Comparison of ENCODE assay signal across 19 cellular contexts in genomic region chr11:92698742-92699141, GRCh38.
DNase-seq lines count a peak whose midpoint lies in the region; ATAC-seq and TF ChIP-seq lines count a peak whose summit lies in the region.
"Had no signal": no experiment of that assay in that cellular context is flagged by ENCODE, and none has a peak within 500 bp of the region (broad histone marks: within the 10 kb centered on the region; RNA-seq: fewer than 3 reads in every experiment).

No MANE protein-coding gene starts in this region.

- H3K36me3 ChIP-seq in upper lobe of right lung: no peaks in the 10 kb centered on the region
- H3K36me3 ChIP-seq: BLaER1 treated with 17β-estradiol and CSF1 and Interleukin-3, amounts not matched to agents 10 nM and 100 nM had no signal

- peak; percentile 75 for ATAC-seq in upper lobe of right lung
- ATAC-seq: A549; CD8-positive, alpha-beta T cell; GM12878 had no signal

- H3K27ac ChIP-seq in upper lobe of right lung: no peak overlapping the region
- H3K27ac ChIP-seq: 22Rv1; A549; BLaER1 treated with 17β-estradiol and CSF1 and Interleukin-3, amounts not matched to agents 10 nM and 100 nM; C4-2B had no signal

- H3K27me3 ChIP-seq in upper lobe of right lung: no peaks in the 10 kb centered on the region
- H3K27me3 ChIP-seq: BLaER1 treated with 17β-estradiol and CSF1 and Interleukin-3, amounts not matched to agents 10 nM and 100 nM had no signal

- no peak overlapping the region for H3K4me3 ChIP-seq in upper lobe of right lung
- H3K4me3 ChIP-seq: A549; BLaER1 treated with 17β-estradiol and CSF1 and Interleukin-3, amounts not matched to agents 10 nM and 100 nM; GM12878 had no signal

- peak; percentile 9 for DNase-seq in MV-4-11 (lab: John Stamatoyannopoulos, UW)
- DNase-seq in SK-N-DZ (ENCODE audit: low spot score): peak; percentile 59
- DNase-seq in upper lobe of right lung: no peak
- no peak for DNase-seq in stimulated activated CD4-positive, alpha-beta T cell treated with anti-CD3 and anti-CD28 coated beads, Interleukin-15, amount 100 ng/mL, for 24 hours
- no peak for DNase-seq in DMS53 treated with DMSO at 0.1 percent for 48 hours (lab: John Stamatoyannopoulos, UW; ENCODE audit: unreplicated experiment)
- DNase-seq: AML-193; Caco-2; Calu3; CD4-positive, alpha-beta T cell; CD8-positive, alpha-beta T cell; DMS79; DND-41; EL; GDM1 had no signal

- no peaks in the 10 kb centered on the region for H3K4me1 ChIP-seq in upper lobe of right lung
- H3K4me1 ChIP-seq: A549, Caco-2 had no signal

- intact Hi-C loops in upper lobe of right lung (cut with DNase I): no loop called here

- no peak for TF ChIP-seq CTCF in upper lobe of right lung (IDR thresholded peaks at IDR 0.05)

- no peaks in the 10 kb centered on the region for H3K9me3 ChIP-seq in upper lobe of right lung
- H3K9me3 ChIP-seq: A549; BLaER1 treated with 17β-estradiol and CSF1 and Interleukin-3, amounts not matched to agents 10 nM and 100 nM; Caco-2 had no signal

Comparison
In these comparisons a context has a peak if more than half of its experiments do, and no peak if none do; other contexts are left out.
1. DNase-seq: peak in MV-4-11 (single experiment) and SK-N-DZ (single experiment); none in upper lobe of right lung (single experiment), stimulated activated CD4-positive, alpha-beta T cell treated with anti-CD3 and anti-CD28 coated beads, Interleukin-15, amount 100 ng/mL, for 24 hours (single experiment) and DMS53 treated with DMSO at 0.1 percent for 48 hours (single experiment).